14 cellular contexts compared by ENCODE assay signal in the genomic region with DNA sequence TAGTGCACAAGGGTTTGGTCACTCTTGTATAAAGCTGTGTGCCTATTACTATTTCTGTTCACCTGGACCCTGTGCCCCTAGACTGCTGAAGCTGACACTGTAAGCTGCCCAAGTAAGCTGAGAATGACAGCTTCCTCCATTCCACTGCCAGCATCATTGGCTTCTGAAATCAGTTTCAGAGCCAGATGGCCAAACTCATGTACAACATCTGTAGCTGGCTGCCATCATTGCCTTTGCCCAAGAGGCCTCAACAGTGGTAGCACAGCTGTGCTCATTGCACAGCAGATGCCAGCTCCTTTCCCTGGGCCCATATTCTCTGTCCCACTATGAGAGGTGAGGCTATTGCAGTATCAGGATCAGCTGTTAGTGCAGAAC.
DNase-seq lines count a peak whose midpoint lies in the region; ATAC-seq and TF ChIP-seq lines count a peak whose summit lies in the region.
"Had no signal": no experiment of that assay in that cellular context is flagged by ENCODE, and none has a peak within 500 bp of the region (broad histone marks: within the 10 kb centered on the region; RNA-seq: fewer than 3 reads in every experiment).

No MANE protein-coding gene starts in this region.

- DNase-seq in NCI-H524 treated with DMSO at 0.1 percent for 48 hours (lab: John Stamatoyannopoulos, UW) = peak; percentile 4
- no peak for DNase-seq in tibial artery
- no peak for DNase-seq in SW480 (ENCODE audit: low spot score)
- DNase-seq in uterus = no peak
- DNase-seq: activated CD4-positive, alpha-beta T cell treated with anti-CD3 and anti-CD28 coated beads for 4 hours; activated effector memory CD4-positive, alpha-beta T cell treated with anti-CD3 and anti-CD28 coated beads, Interleukin-2, amount 50 U/mL, for 16 hours; NCI-H1092; NCI-H774; stimulated activated CD4-positive, alpha-beta T cell treated with anti-CD3 and anti-CD28 coated beads, Interleukin-2, amount 100 ng/mL, for 48 hours; stimulated activated naive CD4-positive, alpha-beta T cell treated with Interleukin-2 at 50 U/mL for 16 hours; T-helper 1 cell had no signal

- H3K4me1 ChIP-seq in esophagus (ENCODE audit: control insufficient read depth in 2 of 2, insufficient read depth in 2 of 2, low read length in 1 of 2) (peaks cover 5 to 15% of the 10 kb centered on the region in 2 donors), liver (ENCODE audit: control insufficient read depth in 4 of 4, insufficient read depth in 4 of 4, low read length in 3 of 4) (peaks cover 14 to 61% (median 52%) of the 10 kb centered on the region in 4 donors), tibial artery (peaks cover 0 to 57% (median 46%) of the 10 kb centered on the region in 4 donors), uterus (no peaks in the 10 kb centered on the region)

- H3K36me3 ChIP-seq in esophagus (ENCODE audit: control insufficient read depth in 2 of 2, insufficient read depth in 2 of 2, low read length in 1 of 2) = no peaks in the 10 kb centered on the region
- no peaks in the 10 kb centered on the region for H3K36me3 ChIP-seq in liver (ENCODE audit: control insufficient read depth in 4 of 4, insufficient read depth in 3 of 4, low read depth in 1 of 4, low read length in 3 of 4)
- H3K36me3 ChIP-seq in tibial artery = no peaks in the 10 kb centered on the region
- no peaks in the 10 kb centered on the region for H3K36me3 ChIP-seq in uterus

- TF ChIP-seq RAD21 in liver (IDR thresholded peaks at IDR 0.05) = no peak

- no peak for TF ChIP-seq POLR2A in uterus (IDR thresholded peaks at IDR 0.05)

- ATAC-seq in GM18867 (IDR thresholded peaks at IDR 0.05; ENCODE audit: unreplicated experiment) = no peak

- H3K27me3 ChIP-seq in esophagus (ENCODE audit: control insufficient read depth in 1 of 2, insufficient read depth in 2 of 2, low read length in 2 of 2) (no peaks in the 10 kb centered on the region), liver (ENCODE audit: control insufficient read depth in 4 of 4, insufficient read depth in 4 of 4, low read length in 3 of 4) (no peaks in the 10 kb centered on the region), tibial artery (no peaks in the 10 kb centered on the region), uterus (no peaks in the 10 kb centered on the region)

- TF ChIP-seq CTCF in liver (IDR thresholded peaks at IDR 0.05; ENCODE audit: low read depth, low read length, missing input control) (no peak), tibial artery (IDR thresholded peaks at IDR 0.05) (no peak), uterus (IDR thresholded peaks at IDR 0.05) (no peak)

- peak overlapping the region; percentile 50 to 85 for H3K27ac ChIP-seq in esophagus (ENCODE audit: low read depth in 2 of 2, low read length in 1 of 2)
- H3K27ac ChIP-seq in liver (ENCODE audit: low read depth in 1 of 2, low read length in 2 of 2) = peak overlapping the region; percentile 64 to 66
- H3K27ac ChIP-seq in tibial artery = peak overlapping the region; percentile 25 to 65
- peak overlapping the region in 1 of 2 donors; percentile 52 for H3K27ac ChIP-seq in uterus

- H3K9me3 ChIP-seq in esophagus (ENCODE audit: control insufficient read depth in 2 of 2, insufficient read depth in 1 of 2, low read depth in 1 of 2, low read length in 1 of 2) (no peaks in the 10 kb centered on the region), liver (ENCODE audit: control insufficient read depth in 4 of 4, low read length in 3 of 4) (no peaks in the 10 kb centered on the region), tibial artery (no peaks in the 10 kb centered on the region), uterus (no peaks in the 10 kb centered on the region)

- H3K4me3 ChIP-seq in esophagus (ENCODE audit: low read depth in 1 of 2, low read length in 2 of 2) = no peak overlapping the region
- peak overlapping the region in 1 of 3 donors; percentile 31 for H3K4me3 ChIP-seq in liver (ENCODE audit: low read depth in 1 of 3, low read length in 3 of 3)
- no peak overlapping the region for H3K4me3 ChIP-seq in tibial artery
- H3K4me3 ChIP-seq in uterus = no peak overlapping the region

- intact Hi-C loops in tibial artery (cut with DNase I; ENCODE audit: low total_unique reads) = no loop called here
- intact Hi-C loops in uterus (cut with DNase I; ENCODE audit: low total_unique reads) = no loop called here

- H3K9ac ChIP-seq in liver (ENCODE audit: low read depth in 1 of 2, low read length in 2 of 2) = peak overlapping the region in 1 of 2 donors; percentile 11

TF ChIP-seq in liver, 16 proteins besides CTCF, POLR2A, EP300 and RAD21:
- TF ChIP-seq, protein P1, sequence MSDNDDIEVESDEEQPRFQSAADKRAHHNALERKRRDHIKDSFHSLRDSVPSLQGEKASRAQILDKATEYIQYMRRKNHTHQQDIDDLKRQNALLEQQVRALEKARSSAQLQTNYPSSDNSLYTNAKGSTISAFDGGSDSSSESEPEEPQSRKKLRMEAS (IDR thresholded peaks at IDR 0.05) = no peak
- TF ChIP-seq YY1 (IDR thresholded peaks at IDR 0.05) = peak; percentile 46
- TF ChIP-seq HNF4A (conservative IDR thresholded peaks at IDR 0.05) = peak in 1 of 2 donors; percentile 3
TF ChIP-seq in liver: peak in this region for 2.
